10 cellular contexts compared by ENCODE assay signal in genomic region chr6:166959906-166960608, GRCh38. TPM values are rescaled to one million over a fixed set of nuclear protein-coding genes. Genes with fewer than 3 reads are reported as not detected.
A peak's percentile ranks its signal among the peaks of the same experiment; 100 is the strongest.
DNase-seq lines count a peak whose midpoint lies in the region; ATAC-seq, FAIRE-seq and TF ChIP-seq lines count a peak whose summit lies in the region.
"Had no signal": no experiment of that assay in that cellular context is flagged by ENCODE, and none has a peak within 500 bp of the region (broad histone marks: within the 10 kb centered on the region; RNA-seq: fewer than 3 reads in every experiment).

No MANE protein-coding gene starts in this region.

- H3K9me3 ChIP-seq in GM12878 (replicated peaks; ENCODE audit: control insufficient read depth, insufficient read depth, low read length) (no peaks in the 10 kb centered on the region), mucosa of rectum (ENCODE audit: control insufficient read depth in 2 of 2, low read length in 2 of 2) (no peaks in the 10 kb centered on the region)

- H3K4me1 ChIP-seq in GM12878 (ENCODE audit: control insufficient read depth, insufficient read depth, low read length) (peaks cover 31% of the 10 kb centered on the region), mucosa of rectum (ENCODE audit: control insufficient read depth in 2 of 2, insufficient read depth in 2 of 2, low read length in 2 of 2) (peaks cover 18 to 22% of the 10 kb centered on the region in 2 donors), GM23338 (ENCODE audit: insufficient read depth) (peaks cover 12% of the 10 kb centered on the region)

- ATAC-seq in GM12878, result no peak
- no peak for ATAC-seq in GM23338
- ATAC-seq in HG03039 (IDR thresholded peaks at IDR 0.05; ENCODE audit: unreplicated experiment), result no peak
- ATAC-seq in GM21528 (IDR thresholded peaks at IDR 0.05; ENCODE audit: low FRiP score, unreplicated experiment), result no peak

- TF ChIP-seq CTCF in GM12878 (IDR thresholded peaks at IDR 0.05 in 2 of 3, conservative IDR thresholded peaks at IDR 0.05 in 1 of 3; ENCODE audit: control insufficient read depth in 2 of 3, extremely low read depth in 1 of 3, insufficient read depth in 1 of 3, low read depth in 3 of 3, low read length in 3 of 3), result no peak
- TF ChIP-seq CTCF in GM23338 (conservative IDR thresholded peaks at IDR 0.05; ENCODE audit: low read depth in 2 of 2), result no peak

- no peak for TF ChIP-seq EP300 in GM12878 (IDR thresholded peaks at IDR 0.05; ENCODE audit: borderline replicate concordance in 1 of 2, control insufficient read depth in 1 of 2, low read depth in 2 of 2, low read length in 2 of 2)

- peak; percentile 36 for DNase-seq in CD1c-positive myeloid dendritic cell (ENCODE audit: extremely low spot score)
- DNase-seq in HT1080 (ENCODE audit: low read depth), result peak; percentile 31
- no peak for DNase-seq in GM12878 (ENCODE audit: low read depth, low spot score)
- no peak for DNase-seq in GM23338 (ENCODE audit: low spot score)
- no peak for DNase-seq in DMS153 (lab: John Stamatoyannopoulos, UW)
- DNase-seq: NCI-H2029 treated with DMSO at 0.1 percent for 48 hours had no signal

- peaks cover 25% of the 10 kb centered on the region for H3K36me3 Mint-ChIP-seq in GM23338 (ENCODE audit: low read depth)

- H3K27ac Mint-ChIP-seq in GM23338, result no peak overlapping the region

- H3K27ac ChIP-seq in GM12878 (ENCODE audit: control insufficient read depth, insufficient read depth) (peak overlapping the region; percentile 94), mucosa of rectum (ENCODE audit: low read depth in 2 of 2, low read length in 2 of 2) (peak overlapping the region; percentile 59 to 79), GM23338 (ENCODE audit: low read depth) (no peak overlapping the region)

- POLR2A ChIA-PET in GM12878 (lab: Charles Lee), result interaction anchor here (0.6 to 1.1 kb wide), 8 partner anchors 10 to 925 kb away, joined by 3 to 6 read pairs (median 3); partner anchors contain the start of gene CCR6

- H3K9ac ChIP-seq in GM12878 (ENCODE audit: control insufficient read depth, insufficient read depth, low read length), result no peak overlapping the region
- H3K9ac ChIP-seq in mucosa of rectum (ENCODE audit: low read depth in 1 of 2, low read length in 2 of 2), result no peak overlapping the region

- no peaks in the 10 kb centered on the region for H3F3A ChIP-seq in GM23338 (replicated peaks; ENCODE audit: low read depth)

- no peaks in the 10 kb centered on the region for H3K36me3 ChIP-seq in GM12878 (ENCODE audit: control insufficient read depth in 2 of 2, insufficient read depth in 2 of 2, low read length in 1 of 2)
- H3K36me3 ChIP-seq in mucosa of rectum (ENCODE audit: control insufficient read depth in 2 of 2, insufficient read depth in 2 of 2, low read length in 2 of 2), result no peaks in the 10 kb centered on the region
- no peaks in the 10 kb centered on the region for H3K36me3 ChIP-seq in GM23338 (ENCODE audit: insufficient read depth)

- H3K4me3 ChIP-seq in GM12878 (peak overlapping the region; percentile 42; the same call in 1 of the 2 replicates), mucosa of rectum (ENCODE audit: low read length in 2 of 2) (no peak overlapping the region), GM23338 (no peak overlapping the region)

- H3K9me2 ChIP-seq in GM23338 (ENCODE audit: insufficient read depth), result no peaks in the 10 kb centered on the region

- peaks cover 9% of the 10 kb centered on the region for H3K27me3 Mint-ChIP-seq in GM23338 (ENCODE audit: insufficient read depth, low read depth, poor library complexity)

- no TSS peak for BruUV-seq in GM12878 (replicated peaks; lab: Mats Ljungman, UMichigan)

- in situ Hi-C loops in GM12878 (cut with MboI), result no loop called here

- intact Hi-C loops in GM12878 (cut with micrococcal nuclease; ENCODE audit: unreplicated experiment), result loop anchor here (5.0 to 10.0 kb wide), 2 partner anchors 87 to 165 kb away; partner anchors contain the start of gene CCR6

- peaks cover 19% of the 10 kb centered on the region for H3K79me2 ChIP-seq in GM12878 (ENCODE audit: control insufficient read depth, insufficient read depth, low read length)
- no peaks in the 10 kb centered on the region for H3K79me2 ChIP-seq in GM23338 (replicated peaks; ENCODE audit: insufficient read depth)

- SMC1A ChIA-PET in GM12878 (lab: Charles Lee; ENCODE audit: uncharacterized antibody, unreplicated experiment), result interaction anchor here (0.7 to 4.1 kb wide), 13 partner anchors 10 to 194 kb away, joined by 3 to 45 read pairs (median 4); no protein-coding TSS in a partner anchor

- H3K4me2 ChIP-seq in GM12878 (ENCODE audit: control insufficient read depth, insufficient read depth), result peak overlapping the region; percentile 73
- no peak overlapping the region for H3K4me2 ChIP-seq in GM23338

- RAD21 ChIA-PET in GM12878 (lab: Charles Lee; ENCODE audit: unreplicated experiment), result interaction anchor here (0.7 to 4.3 kb wide), 9 partner anchors 10 to 171 kb away, joined by 3 to 37 read pairs (median 4); no protein-coding TSS in a partner anchor

- H3K9me3 Mint-ChIP-seq in GM23338, result peaks cover 24% of the 10 kb centered on the region

- H2AFZ ChIP-seq in GM12878 (ENCODE audit: control insufficient read depth, low read depth, low read length), result peak overlapping the region; percentile 82
- H2AFZ ChIP-seq in GM23338, result no peak overlapping the region

- no peak overlapping the region for H3K4me3 Mint-ChIP-seq in GM23338

- no peak for TF ChIP-seq POLR2A in GM12878 (IDR thresholded peaks at IDR 0.05; ENCODE audit: low read depth, low read length)

- H3K4me1 Mint-ChIP-seq in GM23338, result peaks cover 26% of the 10 kb centered on the region

- WGBS in GM12878 (ENCODE audit: insufficient coverage, insufficient replicate concordance, low lambda C conversion rate, missing lambda C conversion rate), result 70% methylated on average over 6 of the region's 9 CpGs

- H4K20me1 ChIP-seq in GM12878 (ENCODE audit: control insufficient read depth, insufficient read depth), result no peaks in the 10 kb centered on the region
- H4K20me1 ChIP-seq in GM23338 (replicated peaks; ENCODE audit: insufficient read depth), result no peaks in the 10 kb centered on the region

- no peak for TF ChIP-seq RAD21 in GM12878 (IDR thresholded peaks at IDR 0.05; ENCODE audit: insufficient read depth, low read depth, low read length)

- no peaks in the 10 kb centered on the region for H3K27me3 ChIP-seq in GM12878 (replicated peaks in 1 of 2; ENCODE audit: control insufficient read depth in 2 of 2, insufficient read depth in 2 of 2, low read length in 1 of 2)
- H3K27me3 ChIP-seq in mucosa of rectum (ENCODE audit: control insufficient read depth in 2 of 2, insufficient read depth in 2 of 2, low read length in 2 of 2), result no peaks in the 10 kb centered on the region
- peaks cover 4% of the 10 kb centered on the region; the same call in 1 of the 2 replicates for H3K27me3 ChIP-seq in GM23338 (ENCODE audit: insufficient read depth)

- FAIRE-seq in GM12878 (lab: Jason Lieb, UNC), result no peak
- FAIRE-seq: astrocyte had no signal

- CTCF ChIA-PET in GM12878 (lab: Yijun Ruan, JAX), result interaction anchor here (0.7 to 10.8 kb wide), 10 partner anchors 8 to 182 kb away, joined by 3 to 139 read pairs (median 4); no protein-coding TSS in a partner anchor

RNA-seq across cellular contexts. Expression of gene RNASET2, which starts 3.7 kb away (rescaled TPM):
- total RNA-seq in HT1080 (2014; rRNA removed; shearing (Covaris generic)), result 22.0 and 25.0 TPM in 2 replicates
- polyA plus RNA-seq in HT1080 (2015; cell fraction: cytosol; rRNA removed), result 26.5 and 27.3 TPM in 2 replicates
- 23.1 and 29.3 TPM in 2 replicates for polyA plus RNA-seq in HT1080 (2015; cell fraction: nucleus; rRNA removed)
- total RNA-seq in GM12878 (2013; cell fraction: nucleolus; rRNA removed), result 778 and 864 TPM in 2 replicates
- total RNA-seq in GM12878 (2014; rRNA removed), result 76.4 and 78.7 TPM in 2 replicates
- 40.3 and 41.7 TPM in 2 replicates for total RNA-seq in GM12878 (2014; rRNA removed; fragmentation: Illumina TruSeq; extraction: Trizol)
- total RNA-seq in GM12878 (2021), result 62.1 and 62.9 TPM in 2 replicates
- 161 TPM for polyA plus RNA-seq in GM12878 (2011; ENCODE audit: low read depth)
- polyA plus RNA-seq in GM12878 (2011; rRNA removed), result 219 and 225 TPM in 2 replicates
- 185 and 191 TPM in 2 replicates for polyA plus RNA-seq in GM12878 (2011; cell fraction: cytosol; rRNA removed)
- polyA plus RNA-seq in GM12878 (2011; cell fraction: nucleus; rRNA removed), result 230 and 250 TPM in 2 replicates
- polyA plus RNA-seq in GM12878 (2012), result 229 and 240 TPM in 2 replicates
- polyA plus RNA-seq in GM12878 (2014; fragmentation: Illumina TruSeq; extraction: Trizol), result 42.6 and 48.4 TPM in 2 replicates
- 10 to 100 TPM in 1 of 2 experiments, 1 to 10 TPM in 1; 5.5 to 17.8 TPM for polyA plus RNA-seq in GM12878 (2014; fragmentation: Nextera tagmentation; extraction: Ambion mirVana)
- 72.0 and 83.6 TPM in 2 replicates for polyA plus RNA-seq in GM12878 (2014; rRNA removed)
- polyA plus RNA-seq in GM12878 (2016; fragmentation: Nextera tagmentation; extraction: Ambion mirVana), result 10 to 100 TPM; 42.7 to 51.9 TPM
- polyA minus RNA-seq in GM12878 (2011; rRNA and poly(A)+ RNA removed), result 130 and 135 TPM in 2 replicates
- 49.0 and 51.5 TPM in 2 replicates for polyA minus RNA-seq in GM12878 (2011; cell fraction: cytosol; rRNA and poly(A)+ RNA removed)
- 54.8 and 76.5 TPM in 2 replicates for polyA minus RNA-seq in GM12878 (2011; cell fraction: nucleus; rRNA and poly(A)+ RNA removed)
- 51.4 and 62.8 TPM in 2 replicates for total RNA-seq in GM23338 (2014; rRNA removed; shearing (Covaris generic))
- polyA plus RNA-seq in GM23338 (2016; fragmentation: Nextera tagmentation; extraction: Ambion mirVana), result 40.5 and 44.3 TPM in 2 replicates

RNA-seq across cellular contexts. Expression of gene CEP43, which starts 39.1 kb away (rescaled TPM):
- 20.3 and 21.4 TPM in 2 replicates for total RNA-seq in HT1080 (2014; rRNA removed; shearing (Covaris generic))
- polyA plus RNA-seq in HT1080 (2015; cell fraction: cytosol; rRNA removed), result 13.3 and 13.8 TPM in 2 replicates
- 35.3 and 42.7 TPM in 2 replicates for polyA plus RNA-seq in HT1080 (2015; cell fraction: nucleus; rRNA removed)
- 100 and 101 TPM in 2 replicates for total RNA-seq in GM12878 (2013; cell fraction: nucleolus; rRNA removed)
- 16.3 and 23.1 TPM in 2 replicates for total RNA-seq in GM12878 (2014; rRNA removed)
- total RNA-seq in GM12878 (2014; rRNA removed; fragmentation: Illumina TruSeq; extraction: Trizol), result 23.4 and 25.4 TPM in 2 replicates
- 16.5 and 19.5 TPM in 2 replicates for total RNA-seq in GM12878 (2021)
- polyA plus RNA-seq in GM12878 (2011; ENCODE audit: low read depth), result 7.2 TPM
- polyA plus RNA-seq in GM12878 (2011; rRNA removed), result 49.9 and 77.7 TPM in 2 replicates
- polyA plus RNA-seq in GM12878 (2011; cell fraction: cytosol; rRNA removed), result 14.3 and 14.7 TPM in 2 replicates
- 65.4 and 73.5 TPM in 2 replicates for polyA plus RNA-seq in GM12878 (2011; cell fraction: nucleus; rRNA removed)
- polyA plus RNA-seq in GM12878 (2012), result 12.1 and 15.9 TPM in 2 replicates
- polyA plus RNA-seq in GM12878 (2014; fragmentation: Illumina TruSeq; extraction: Trizol), result 27.3 and 33.7 TPM in 2 replicates
- polyA plus RNA-seq in GM12878 (2014; fragmentation: Nextera tagmentation; extraction: Ambion mirVana), result 10 to 100 TPM in 1 of 2 experiments, 1 to 10 TPM in 1; 7.7 to 11.4 TPM
- 23.8 and 23.9 TPM in 2 replicates for polyA plus RNA-seq in GM12878 (2014; rRNA removed)
- 10 to 100 TPM; 41.8 to 44.2 TPM for polyA plus RNA-seq in GM12878 (2016; fragmentation: Nextera tagmentation; extraction: Ambion mirVana)
- polyA minus RNA-seq in GM12878 (2011; rRNA and poly(A)+ RNA removed), result 22.0 and 27.0 TPM in 2 replicates
- 10.0 and 11.5 TPM in 2 replicates for polyA minus RNA-seq in GM12878 (2011; cell fraction: cytosol; rRNA and poly(A)+ RNA removed)
- polyA minus RNA-seq in GM12878 (2011; cell fraction: nucleus; rRNA and poly(A)+ RNA removed), result 25.6 and 30.8 TPM in 2 replicates
- 43.1 and 44.3 TPM in 2 replicates for total RNA-seq in GM23338 (2014; rRNA removed; shearing (Covaris generic))
- polyA plus RNA-seq in GM23338 (2016; fragmentation: Nextera tagmentation; extraction: Ambion mirVana), result 33.8 and 39.9 TPM in 2 replicates

Comparison
In these comparisons a context has a peak if more than half of its experiments do, and no peak if none do; other contexts are left out.
1. DNase-seq: peak in CD1c-positive myeloid dendritic cell (single experiment) and HT1080 (single experiment); none in GM12878 (single experiment), GM23338 (single experiment) and DMS153 (single experiment).